15 cellular contexts compared by ENCODE assay signal in the genomic region with DNA sequence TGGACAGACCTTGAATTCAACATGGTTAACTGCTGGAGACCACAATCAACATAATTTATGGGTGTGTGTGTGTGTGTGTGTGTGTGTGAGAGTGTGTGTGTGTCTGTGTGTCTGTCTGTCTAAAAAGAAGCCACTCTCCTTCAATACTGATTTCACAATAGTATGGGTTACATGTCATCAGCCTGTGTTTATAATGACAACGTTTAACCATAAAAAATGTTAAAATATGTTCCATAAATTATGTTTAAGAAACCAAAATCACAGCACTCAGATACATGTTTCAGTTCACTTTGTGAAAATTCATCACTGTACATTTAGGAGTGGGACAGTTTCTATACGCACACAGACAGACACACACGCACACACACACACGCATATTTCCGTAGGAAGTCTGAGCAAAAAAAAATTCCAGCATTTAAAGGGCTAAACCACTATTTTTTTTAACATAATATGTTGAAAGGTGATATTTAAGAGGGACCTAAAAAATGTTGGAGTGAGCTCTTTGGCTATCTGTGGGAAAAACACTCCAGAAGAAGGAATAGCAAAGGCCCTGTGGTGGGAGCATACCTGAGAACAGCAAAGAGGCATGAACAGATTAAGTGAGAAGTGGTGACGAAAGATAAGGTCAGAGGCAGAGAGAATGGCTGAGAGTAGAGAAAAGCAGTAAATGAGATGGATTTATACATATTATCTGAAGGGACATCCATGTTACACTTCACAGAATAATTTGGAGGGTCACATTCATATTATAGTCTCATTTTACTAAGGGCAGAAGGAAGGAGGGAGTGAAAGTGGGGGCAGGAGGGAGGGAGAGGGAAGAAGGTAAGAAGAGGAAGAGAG. TPM values are rescaled to one million over a fixed set of nuclear protein-coding genes. Genes with fewer than 3 reads are reported as not detected.
DNase-seq lines count a peak whose midpoint lies in the region; ATAC-seq and TF ChIP-seq lines count a peak whose summit lies in the region.
"Had no signal": no experiment of that assay in that cellular context is flagged by ENCODE, and none has a peak within 500 bp of the region (broad histone marks: within the 10 kb centered on the region; RNA-seq: fewer than 3 reads in every experiment).

No MANE protein-coding gene starts in this region.

- H4K20me1 ChIP-seq in fibroblast of lung (ENCODE audit: control insufficient read depth, extremely low read depth, insufficient read depth, low read length) = no peaks in the 10 kb centered on the region

- no peaks in the 10 kb centered on the region for H3K36me3 ChIP-seq in heart right ventricle
- no peaks in the 10 kb centered on the region for H3K36me3 ChIP-seq in fibroblast of lung (ENCODE audit: control insufficient read depth, insufficient read depth, low read length)
- no peaks in the 10 kb centered on the region for H3K36me3 ChIP-seq in transverse colon

- H3K9ac ChIP-seq in fibroblast of lung (ENCODE audit: insufficient read depth, low read length) = no peak overlapping the region
- H3K9ac ChIP-seq: parathyroid adenoma had no signal

- H3K27ac ChIP-seq in heart right ventricle = no peak overlapping the region
- no peak overlapping the region for H3K27ac ChIP-seq in fibroblast of lung (ENCODE audit: insufficient read depth, low read length)
- H3K27ac ChIP-seq in transverse colon = peak overlapping the region; percentile 49 to 72 (median 65)
- H3K27ac ChIP-seq: parathyroid adenoma had no signal

- no peak for TF ChIP-seq EP300 in transverse colon (IDR thresholded peaks at IDR 0.05; ENCODE audit: low read depth)

- no peaks in the 10 kb centered on the region for H3K27me3 ChIP-seq in heart right ventricle
- H3K27me3 ChIP-seq in fibroblast of lung (ENCODE audit: control insufficient read depth, insufficient read depth, low read length) = no peaks in the 10 kb centered on the region
- no peaks in the 10 kb centered on the region for H3K27me3 ChIP-seq in transverse colon

- no peak overlapping the region for H3K4me2 ChIP-seq in fibroblast of lung (ENCODE audit: extremely low read depth, insufficient read depth, low read length)

- peak; percentile 17 for ATAC-seq in left ventricle myocardium superior
- no peak for ATAC-seq in heart right ventricle
- ATAC-seq in GM18873 (IDR thresholded peaks at IDR 0.05; ENCODE audit: low FRiP score, unreplicated experiment) = no peak
- ATAC-seq: left cardiac atrium, Panc1 had no signal

- H3K9me3 ChIP-seq in heart right ventricle (no peaks in the 10 kb centered on the region), fibroblast of lung (ENCODE audit: control insufficient read depth, insufficient read depth, low read depth, low read length) (no peaks in the 10 kb centered on the region), transverse colon (no peaks in the 10 kb centered on the region)

- peaks cover 0 to 77% (median 44%) of the 10 kb centered on the region in 9 donors for H3K4me1 ChIP-seq in heart right ventricle
- H3K4me1 ChIP-seq in fibroblast of lung (ENCODE audit: control insufficient read depth, extremely low read depth, insufficient read depth, low read length) = peaks cover 6% of the 10 kb centered on the region
- peaks cover 24 to 100% (median 76%) of the 10 kb centered on the region in 4 donors for H3K4me1 ChIP-seq in transverse colon

- no peak for DNase-seq in left ventricle myocardium superior
- no peak for DNase-seq in heart right ventricle
- peak; percentile 80 for DNase-seq in SW480 (ENCODE audit: low spot score)
- peak; percentile 32 to 64 for DNase-seq in fibroblast of lung (ENCODE audit: low read depth in 2 of 2)
- no peak for DNase-seq in transverse colon
- DNase-seq in pons (ENCODE audit: low spot score) = no peak
- no peak for DNase-seq in occipital lobe (lab: John Stamatoyannopoulos, UW)
- DNase-seq: KBM-7; left cardiac atrium; NCI-H2081; stimulated activated CD4-positive, alpha-beta T cell treated with anti-CD3 and anti-CD28 coated beads, Interleukin-4, amount 100 ng/mL, for 24 hours; T1000 had no signal

- intact Hi-C loops in left ventricle myocardium superior (cut with micrococcal nuclease) = no loop called here
- intact Hi-C loops in heart right ventricle (cut with DNase I) = no loop called here
- intact Hi-C loops in transverse colon (cut with DNase I; ENCODE audit: low total_unique reads) = no loop called here

- TF ChIP-seq CTCF in heart right ventricle (IDR thresholded peaks at IDR 0.05) (no peak), fibroblast of lung (conservative IDR thresholded peaks at IDR 0.05 in 1 of 2, IDR thresholded peaks at IDR 0.05 in 1 of 2; ENCODE audit: low read depth in 1 of 2, low read length in 2 of 2) (no peak), transverse colon (IDR thresholded peaks at IDR 0.05) (no peak)

- H3K79me2 ChIP-seq in fibroblast of lung (ENCODE audit: control insufficient read depth, insufficient read depth, low read length) = peaks cover 61% of the 10 kb centered on the region

- in situ Hi-C loops in transverse colon (cut with MboI; ENCODE audit: low pct_ligation_motif_present in 1 of 4, low pct_unique_long_range_greater_than_20kb in 1 of 4, low sequenced_read_pairs in 3 of 4) = no loop called here

- no peak overlapping the region for H2AFZ ChIP-seq in fibroblast of lung (ENCODE audit: low read length)
- H2AFZ ChIP-seq: parathyroid adenoma had no signal

- TF ChIP-seq POLR2A in transverse colon (IDR thresholded peaks at IDR 0.05) = no peak

- WGBS in heart right ventricle, 2 donors = 67 to 72% methylated on average over 6 of the region's 6 CpGs
- 40 to 43% methylated on average over 6 of the region's 6 CpGs for WGBS in transverse colon (ENCODE audit: low coverage in 1 of 2), 2 donors

- H3K4me3 ChIP-seq in heart right ventricle (no peak overlapping the region), fibroblast of lung (replicated peaks in 1 of 4; ENCODE audit: control extremely low read depth in 1 of 4, insufficient read depth in 1 of 4, low read depth in 3 of 4, low read length in 4 of 4) (no peak overlapping the region), transverse colon (peak overlapping the region in 1 of 4 donors; percentile 24)

RNA-seq across cellular contexts. Expression of gene PDZD8, which starts 10.9 kb away (rescaled TPM):
- 18.7 TPM for total RNA-seq in left ventricle myocardium superior
- total RNA-seq in heart right ventricle = 10 to 100 TPM; 16.8 to 31.3 (median 23.1) TPM
- 1 to 10 TPM; 2.0 to 4.1 TPM for polyA plus RNA-seq in heart right ventricle
- 13.9 and 15.4 TPM in 2 replicates for total RNA-seq in fibroblast of lung
- 27.2 and 34.6 TPM in 2 replicates for polyA plus RNA-seq in fibroblast of lung
- 11.9 and 16.1 TPM in 2 replicates for polyA plus RNA-seq in fibroblast of lung (2012)
- polyA minus RNA-seq in fibroblast of lung (ENCODE audit: low replicate concordance) = 5.4 and 9.7 TPM in 2 replicates
- total RNA-seq in transverse colon = 10 to 100 TPM; 36.7 to 48.6 (median 40.9) TPM
- total RNA-seq in occipital lobe = 28.1 TPM

Comparison
In these comparisons a context has a peak if more than half of its experiments do, and no peak if none do; other contexts are left out.
1. DNase-seq: peak in SW480 (single experiment) and fibroblast of lung (2 of 2); none in left ventricle myocardium superior (single experiment), heart right ventricle (0 of 2), transverse colon (single experiment), pons (single experiment) and occipital lobe (single experiment).
2. H3K27ac ChIP-seq: peak in transverse colon (4 of 4); none in heart right ventricle (0 of 10) and fibroblast of lung (single experiment).